Comparison of ENCODE assay signal across 24 cellular contexts in the genomic region with DNA sequence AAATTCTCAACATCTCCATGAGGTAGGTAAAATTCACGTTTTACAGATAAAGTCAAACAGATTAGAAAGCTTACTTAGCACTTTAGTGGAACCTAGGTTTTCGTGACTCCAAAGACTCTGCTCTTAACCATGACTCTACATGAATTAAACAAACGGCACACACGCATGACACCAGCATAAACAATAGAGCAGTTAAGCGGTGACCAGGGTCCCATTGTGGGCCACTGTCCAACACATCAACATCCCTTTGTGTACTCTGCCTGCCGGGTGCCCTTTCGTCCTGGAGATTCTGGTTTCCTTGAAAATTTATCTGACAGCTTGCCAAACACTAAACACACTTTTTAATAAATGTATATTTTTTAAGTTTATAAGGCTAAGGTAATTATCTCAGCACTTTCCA.
"Had no signal": no experiment of that assay in that cellular context is flagged by ENCODE, and none has a peak within 500 bp of the region (broad histone marks: within the 10 kb centered on the region; RNA-seq: fewer than 3 reads in every experiment).

No MANE protein-coding gene starts in this region.

- DNase-seq: cortex of kidney; effector memory CD8-positive, alpha-beta T cell; erythroblast; esophagus squamous epithelium; hypothalamus; kidney; left lung; mesendoderm; midbrain; naive thymus-derived CD4-positive, alpha-beta T cell; occipital lobe; ovary; posterior cingulate gyrus; psoas muscle; right cardiac atrium; sigmoid colon; stimulated activated CD4-positive, alpha-beta T cell treated with anti-CD3 and anti-CD28 coated beads, Interleukin-2, amount 100 ng/mL, for 24 hours; stimulated activated CD4-positive, alpha-beta T cell treated with anti-CD3 and anti-CD28 coated beads, Interleukin-4, amount 100 ng/mL, for 24 hours; stimulated activated naive CD4-positive, alpha-beta T cell treated with Interleukin-2 at 50 U/mL for 16 hours; stomach; thyroid gland had no signal

- H3K27ac ChIP-seq: esophagus squamous epithelium, left lung, ovary, psoas muscle, sigmoid colon, stomach, thyroid gland had no signal

- H3K4me1 Mint-ChIP-seq: naive thymus-derived CD4-positive, alpha-beta T cell; stimulated activated effector memory CD8-positive, alpha-beta T cell treated with anti-CD3 and anti-CD28 coated beads, Interleukin-12 subunit alpha, Interleukin-12 subunit beta, amount 100 ng/mL, for 72 hours had no signal

- H3K4me3 Mint-ChIP-seq: effector memory CD8-positive, alpha-beta T cell; naive thymus-derived CD4-positive, alpha-beta T cell; nephron; stimulated activated effector memory CD8-positive, alpha-beta T cell treated with anti-CD3 and anti-CD28 coated beads, Interleukin-12 subunit alpha, Interleukin-12 subunit beta, amount 100 ng/mL, for 72 hours; type B pancreatic cell had no signal

- H3K9me3 Mint-ChIP-seq: nephron; stimulated activated effector memory CD8-positive, alpha-beta T cell treated with anti-CD3 and anti-CD28 coated beads, Interleukin-12 subunit alpha, Interleukin-12 subunit beta, amount 100 ng/mL, for 72 hours; type B pancreatic cell had no signal

- H3K27ac Mint-ChIP-seq: effector memory CD8-positive, alpha-beta T cell; naive thymus-derived CD4-positive, alpha-beta T cell; stimulated activated effector memory CD8-positive, alpha-beta T cell treated with anti-CD3 and anti-CD28 coated beads, Interleukin-12 subunit alpha, Interleukin-12 subunit beta, amount 100 ng/mL, for 72 hours; type B pancreatic cell had no signal

- H3K36me3 Mint-ChIP-seq: stimulated activated effector memory CD8-positive, alpha-beta T cell treated with anti-CD3 and anti-CD28 coated beads, Interleukin-12 subunit alpha, Interleukin-12 subunit beta, amount 100 ng/mL, for 72 hours; type B pancreatic cell had no signal
